Comparison of ENCODE assay signal across 11 cellular contexts in genomic region chr17:66737524-66737923, GRCh38.
DNase-seq lines count a peak whose midpoint lies in the region; ATAC-seq, FAIRE-seq and TF ChIP-seq lines count a peak whose summit lies in the region.
"Had no signal": no experiment of that assay in that cellular context is flagged by ENCODE, and none has a peak within 500 bp of the region (broad histone marks: within the 10 kb centered on the region; RNA-seq: fewer than 3 reads in every experiment).

No MANE protein-coding gene starts in this region.

- H3K36me3 ChIP-seq in neural progenitor cell (no peaks in the 10 kb centered on the region), gastroesophageal sphincter (peaks cover 0 to 52% of the 10 kb centered on the region in 2 donors), trophoblast cell (ENCODE audit: control insufficient read depth in 1 of 2, insufficient read depth in 2 of 2, low read length in 2 of 2) (no peaks in the 10 kb centered on the region)

- no peak overlapping the region for H2BK120ac ChIP-seq in trophoblast cell (ENCODE audit: insufficient read depth, low read length, poor library complexity)

- DNase-seq in D721Med (ENCODE audit: insufficient read length, low spot score) (no peak), astrocyte of the hippocampus (ENCODE audit: low read depth, low spot score) (peak; percentile 69), cardiac septum (ENCODE audit: low spot score) (peak; percentile 77), neural progenitor cell (ENCODE audit: low spot score) (peak; percentile 79), trophoblast cell (no peak)
- no peak for DNase-seq in activated effector memory CD4-positive, alpha-beta T cell treated with anti-CD3 and anti-CD28 coated beads, Interleukin-2, amount 50 U/mL, for 16 hours
- DNase-seq in natural killer cell treated with Interleukin-12 subunit alpha and Interleukin-12 subunit beta and Interleukin-15 and Interleukin-18, amount 100 ng/mL, for 72 hours (ENCODE audit: low spot score) = no peak
- DNase-seq: COR-L47, foreskin keratinocyte had no signal

- no peak for TF ChIP-seq EP300 in gastroesophageal sphincter (IDR thresholded peaks at IDR 0.05)

- H3K9me3 Mint-ChIP-seq in neural progenitor cell = no peaks in the 10 kb centered on the region
- H3K9me3 Mint-ChIP-seq in natural killer cell treated with Interleukin-12 subunit alpha and Interleukin-12 subunit beta and Interleukin-15 and Interleukin-18, amount 100 ng/mL, for 72 hours = no peaks in the 10 kb centered on the region

- H2AK5ac ChIP-seq in trophoblast cell (ENCODE audit: low read length) = no peak overlapping the region

- H4K8ac ChIP-seq in trophoblast cell (ENCODE audit: low read depth, low read length) = no peak overlapping the region

- TF ChIP-seq POLR2A in gastroesophageal sphincter (IDR thresholded peaks at IDR 0.05) = no peak

- H2BK5ac ChIP-seq in trophoblast cell (ENCODE audit: low read depth, low read length, poor library complexity) = no peak overlapping the region

- WGBS in gastroesophageal sphincter (ENCODE audit: low coverage in 1 of 2), 2 donors = 9% methylated on average over 6 of the region's 12 CpGs; no CpG with 5 or more reads in 1 of the 2 donors
- WGBS in trophoblast cell (ENCODE audit: extremely low coverage, insufficient coverage, insufficient read length) = no CpG with 5 or more reads among the region's 12 CpGs

- H3K79me1 ChIP-seq in trophoblast cell (ENCODE audit: low read length) = no peaks in the 10 kb centered on the region

- no peaks in the 10 kb centered on the region for H3K79me2 ChIP-seq in neural progenitor cell (ENCODE audit: low read depth)
- no peaks in the 10 kb centered on the region for H3K79me2 ChIP-seq in trophoblast cell (ENCODE audit: control insufficient read depth, insufficient read depth, low read length, poor library complexity)

- no peak overlapping the region for H3K18ac ChIP-seq in trophoblast cell (ENCODE audit: low read length)

- FAIRE-seq in D721Med (lab: Jason Lieb, UNC) = no peak

- no peak overlapping the region for H3K14ac ChIP-seq in trophoblast cell (ENCODE audit: low read length)

- peaks cover 14% of the 10 kb centered on the region for H3K36me3 Mint-ChIP-seq in neural progenitor cell
- H3K36me3 Mint-ChIP-seq in natural killer cell treated with Interleukin-12 subunit alpha and Interleukin-12 subunit beta and Interleukin-15 and Interleukin-18, amount 100 ng/mL, for 72 hours = no peaks in the 10 kb centered on the region

- H3K4me1 Mint-ChIP-seq in neural progenitor cell = peaks cover 41% of the 10 kb centered on the region
- no peaks in the 10 kb centered on the region for H3K4me1 Mint-ChIP-seq in natural killer cell treated with Interleukin-12 subunit alpha and Interleukin-12 subunit beta and Interleukin-15 and Interleukin-18, amount 100 ng/mL, for 72 hours (ENCODE audit: low read depth in 2 of 2)

- H3K4me3 ChIP-seq in neural progenitor cell (no peak overlapping the region), gastroesophageal sphincter (no peak overlapping the region), trophoblast cell (ENCODE audit: low read depth, low read length) (no peak overlapping the region)
- H3K4me3 ChIP-seq: SJSA1 had no signal

- intact Hi-C loops in cardiac septum (cut with DNase I) = no loop called here

- no peaks in the 10 kb centered on the region for H3F3A ChIP-seq in neural progenitor cell (ENCODE audit: low read depth)

- no peak for ATAC-seq in gastroesophageal sphincter
- ATAC-seq in natural killer cell treated with Interleukin-12 subunit alpha and Interleukin-12 subunit beta and Interleukin-15 and Interleukin-18, amount 100 ng/mL, for 72 hours = no peak
- ATAC-seq: foreskin keratinocyte had no signal

- H3K4me2 ChIP-seq in neural progenitor cell = no peak overlapping the region
- no peak overlapping the region for H3K4me2 ChIP-seq in trophoblast cell (ENCODE audit: low read length)

- no peaks in the 10 kb centered on the region for H4K20me1 ChIP-seq in neural progenitor cell (ENCODE audit: low read depth)

- no peak overlapping the region for H4K91ac ChIP-seq in trophoblast cell (ENCODE audit: low read depth, low read length)

- H3K23ac ChIP-seq in trophoblast cell (ENCODE audit: low read length) = no peak overlapping the region

- peaks cover 5% of the 10 kb centered on the region for H3K27me3 Mint-ChIP-seq in neural progenitor cell (ENCODE audit: insufficient read depth, low read depth)
- H3K27me3 Mint-ChIP-seq in natural killer cell treated with Interleukin-12 subunit alpha and Interleukin-12 subunit beta and Interleukin-15 and Interleukin-18, amount 100 ng/mL, for 72 hours = no peaks in the 10 kb centered on the region

- H3K9ac ChIP-seq in neural progenitor cell (no peak overlapping the region), trophoblast cell (ENCODE audit: low read length) (no peak overlapping the region)

- TF ChIP-seq CTCF in D721Med (IDR thresholded peaks at IDR 0.05; ENCODE audit: insufficient read depth, missing control alignments) = peak; percentile 21
- TF ChIP-seq CTCF in neural progenitor cell (IDR thresholded peaks at IDR 0.05) = peak; percentile 62
- TF ChIP-seq CTCF in gastroesophageal sphincter (IDR thresholded peaks at IDR 0.05) = peak in 1 of 4 experiments; percentile 20

- no peak overlapping the region for H3K4me3 Mint-ChIP-seq in neural progenitor cell
- H3K4me3 Mint-ChIP-seq in natural killer cell treated with Interleukin-12 subunit alpha and Interleukin-12 subunit beta and Interleukin-15 and Interleukin-18, amount 100 ng/mL, for 72 hours = no peak overlapping the region

- H3K9me3 ChIP-seq in neural progenitor cell (ENCODE audit: low read depth) (no peaks in the 10 kb centered on the region), gastroesophageal sphincter (no peaks in the 10 kb centered on the region), trophoblast cell (ENCODE audit: insufficient read depth, low read depth, low read length) (no peaks in the 10 kb centered on the region)
- H3K9me3 ChIP-seq: SJSA1 had no signal

- no peak overlapping the region for H3K4ac ChIP-seq in trophoblast cell (ENCODE audit: low read depth, low read length)

- H2AFZ ChIP-seq in neural progenitor cell (replicated peaks) (no peak overlapping the region), trophoblast cell (ENCODE audit: insufficient read depth, low read length, poor library complexity) (no peak overlapping the region)

- H3K27ac Mint-ChIP-seq in neural progenitor cell = no peak overlapping the region
- no peak overlapping the region for H3K27ac Mint-ChIP-seq in natural killer cell treated with Interleukin-12 subunit alpha and Interleukin-12 subunit beta and Interleukin-15 and Interleukin-18, amount 100 ng/mL, for 72 hours

- H2BK12ac ChIP-seq in trophoblast cell (ENCODE audit: low read length) = no peak overlapping the region

- no peak overlapping the region for H3K27ac ChIP-seq in neural progenitor cell
- no peak overlapping the region for H3K27ac ChIP-seq in gastroesophageal sphincter
- no peak overlapping the region for H3K27ac ChIP-seq in trophoblast cell (ENCODE audit: low read depth, low read length)
- H3K27ac ChIP-seq: foreskin keratinocyte, SJSA1 had no signal

- H3K27me3 ChIP-seq in neural progenitor cell = no peaks in the 10 kb centered on the region
- H3K27me3 ChIP-seq in gastroesophageal sphincter = no peaks in the 10 kb centered on the region
- no peaks in the 10 kb centered on the region for H3K27me3 ChIP-seq in trophoblast cell (ENCODE audit: insufficient read depth, low read length)
- H3K27me3 ChIP-seq: foreskin keratinocyte, SJSA1 had no signal

- H3K4me1 ChIP-seq in neural progenitor cell (peaks cover 13% of the 10 kb centered on the region), gastroesophageal sphincter (no peaks in the 10 kb centered on the region), trophoblast cell (ENCODE audit: control insufficient read depth in 1 of 2, insufficient read depth in 2 of 2, low read length in 2 of 2) (peaks cover 0 to 3% of the 10 kb centered on the region in 2 experiments)
- H3K4me1 ChIP-seq: foreskin keratinocyte, SJSA1 had no signal

- H4K12ac ChIP-seq in trophoblast cell (ENCODE audit: low read depth, low read length) = no peak overlapping the region

Comparison
In these comparisons a context has a peak if more than half of its experiments do, and no peak if none do; other contexts are left out.
1. DNase-seq: peak in astrocyte of the hippocampus (single experiment), cardiac septum (single experiment) and neural progenitor cell (single experiment); none in D721Med (single experiment), activated effector memory CD4-positive, alpha-beta T cell treated with anti-CD3 and anti-CD28 coated beads, Interleukin-2, amount 50 U/mL, for 16 hours (single experiment), trophoblast cell (0 of 2) and natural killer cell treated with Interleukin-12 subunit alpha and Interleukin-12 subunit beta and Interleukin-15 and Interleukin-18, amount 100 ng/mL, for 72 hours (single experiment).